In the genomic region with DNA sequence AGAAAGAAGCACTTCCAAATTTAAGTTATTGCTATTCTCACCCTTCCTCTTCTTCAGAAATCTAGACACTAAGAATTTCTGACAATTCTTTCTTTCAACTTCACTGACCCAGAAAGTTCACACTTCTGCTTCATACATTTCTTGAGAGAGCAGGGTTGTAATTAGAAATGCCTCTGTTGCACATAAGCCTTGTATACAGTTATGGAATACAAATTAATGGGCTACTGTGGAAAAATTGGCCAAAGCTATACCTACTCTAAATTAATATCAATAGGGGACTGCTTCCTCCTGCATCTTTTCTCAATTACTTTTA, we compare ENCODE assay signal across 2 cellular contexts.
TF ChIP-seq lines count a peak whose summit lies in the region.

No MANE protein-coding gene starts in this region.

TF ChIP-seq in SK-N-SH, 30 proteins besides CTCF, POLR2A, EP300 and RAD21 (continued from another document):
- TF ChIP-seq, protein P1, sequence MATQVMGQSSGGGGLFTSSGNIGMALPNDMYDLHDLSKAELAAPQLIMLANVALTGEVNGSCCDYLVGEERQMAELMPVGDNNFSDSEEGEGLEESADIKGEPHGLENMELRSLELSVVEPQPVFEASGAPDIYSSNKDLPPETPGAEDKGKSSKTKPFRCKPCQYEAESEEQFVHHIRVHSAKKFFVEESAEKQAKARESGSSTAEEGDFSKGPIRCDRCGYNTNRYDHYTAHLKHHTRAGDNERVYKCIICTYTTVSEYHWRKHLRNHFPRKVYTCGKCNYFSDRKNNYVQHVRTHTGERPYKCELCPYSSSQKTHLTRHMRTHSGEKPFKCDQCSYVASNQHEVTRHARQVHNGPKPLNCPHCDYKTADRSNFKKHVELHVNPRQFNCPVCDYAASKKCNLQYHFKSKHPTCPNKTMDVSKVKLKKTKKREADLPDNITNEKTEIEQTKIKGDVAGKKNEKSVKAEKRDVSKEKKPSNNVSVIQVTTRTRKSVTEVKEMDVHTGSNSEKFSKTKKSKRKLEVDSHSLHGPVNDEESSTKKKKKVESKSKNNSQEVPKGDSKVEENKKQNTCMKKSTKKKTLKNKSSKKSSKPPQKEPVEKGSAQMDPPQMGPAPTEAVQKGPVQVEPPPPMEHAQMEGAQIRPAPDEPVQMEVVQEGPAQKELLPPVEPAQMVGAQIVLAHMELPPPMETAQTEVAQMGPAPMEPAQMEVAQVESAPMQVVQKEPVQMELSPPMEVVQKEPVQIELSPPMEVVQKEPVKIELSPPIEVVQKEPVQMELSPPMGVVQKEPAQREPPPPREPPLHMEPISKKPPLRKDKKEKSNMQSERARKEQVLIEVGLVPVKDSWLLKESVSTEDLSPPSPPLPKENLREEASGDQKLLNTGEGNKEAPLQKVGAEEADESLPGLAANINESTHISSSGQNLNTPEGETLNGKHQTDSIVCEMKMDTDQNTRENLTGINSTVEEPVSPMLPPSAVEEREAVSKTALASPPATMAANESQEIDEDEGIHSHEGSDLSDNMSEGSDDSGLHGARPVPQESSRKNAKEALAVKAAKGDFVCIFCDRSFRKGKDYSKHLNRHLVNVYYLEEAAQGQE (IDR thresholded peaks at IDR 0.05; ENCODE audit: low read depth, low read length) = no peak
- TF ChIP-seq NFIC (IDR thresholded peaks at IDR 0.05; ENCODE audit: borderline replicate concordance) = no peak
- TF ChIP-seq MEF2A (IDR thresholded peaks at IDR 0.05; ENCODE audit: borderline replicate concordance, low read depth) = no peak
- TF ChIP-seq RXRA (IDR thresholded peaks at IDR 0.05; ENCODE audit: borderline replicate concordance, low read depth) = no peak
- TF ChIP-seq, protein P2, sequence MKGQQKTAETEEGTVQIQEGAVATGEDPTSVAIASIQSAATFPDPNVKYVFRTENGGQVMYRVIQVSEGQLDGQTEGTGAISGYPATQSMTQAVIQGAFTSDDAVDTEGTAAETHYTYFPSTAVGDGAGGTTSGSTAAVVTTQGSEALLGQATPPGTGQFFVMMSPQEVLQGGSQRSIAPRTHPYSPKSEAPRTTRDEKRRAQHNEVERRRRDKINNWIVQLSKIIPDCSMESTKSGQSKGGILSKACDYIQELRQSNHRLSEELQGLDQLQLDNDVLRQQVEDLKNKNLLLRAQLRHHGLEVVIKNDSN (IDR thresholded peaks at IDR 0.05; ENCODE audit: borderline replicate concordance, low read depth) = no peak
- TF ChIP-seq NRF1 (IDR thresholded peaks at IDR 0.05; ENCODE audit: low read depth, low read length) = no peak
- TF ChIP-seq FOSL2 (IDR thresholded peaks at IDR 0.05; ENCODE audit: borderline replicate concordance, low read depth) = no peak
- TF ChIP-seq TAF1 (IDR thresholded peaks at IDR 0.05; ENCODE audit: borderline replicate concordance, low read depth, low read length) = no peak
- no peak for TF ChIP-seq RFX5 (IDR thresholded peaks at IDR 0.05; ENCODE audit: low read length)
- TF ChIP-seq RCOR1 (IDR thresholded peaks at IDR 0.05; ENCODE audit: low read length) = no peak
- TF ChIP-seq CHD2 (IDR thresholded peaks at IDR 0.05; ENCODE audit: low read length, partially characterized antibody) = no peak
- TF ChIP-seq TEAD4 (IDR thresholded peaks at IDR 0.05; ENCODE audit: borderline replicate concordance, insufficient read depth) = no peak
- TF ChIP-seq FOXM1 (IDR thresholded peaks at IDR 0.05; ENCODE audit: low read depth) = no peak

TF ChIP-seq in SK-N-SH treated with all-trans-retinoic acid at 6 μM for 48 hours, 23 proteins besides CTCF, POLR2A, EP300 and RAD21 (continued from another document):
- TF ChIP-seq, protein P3, sequence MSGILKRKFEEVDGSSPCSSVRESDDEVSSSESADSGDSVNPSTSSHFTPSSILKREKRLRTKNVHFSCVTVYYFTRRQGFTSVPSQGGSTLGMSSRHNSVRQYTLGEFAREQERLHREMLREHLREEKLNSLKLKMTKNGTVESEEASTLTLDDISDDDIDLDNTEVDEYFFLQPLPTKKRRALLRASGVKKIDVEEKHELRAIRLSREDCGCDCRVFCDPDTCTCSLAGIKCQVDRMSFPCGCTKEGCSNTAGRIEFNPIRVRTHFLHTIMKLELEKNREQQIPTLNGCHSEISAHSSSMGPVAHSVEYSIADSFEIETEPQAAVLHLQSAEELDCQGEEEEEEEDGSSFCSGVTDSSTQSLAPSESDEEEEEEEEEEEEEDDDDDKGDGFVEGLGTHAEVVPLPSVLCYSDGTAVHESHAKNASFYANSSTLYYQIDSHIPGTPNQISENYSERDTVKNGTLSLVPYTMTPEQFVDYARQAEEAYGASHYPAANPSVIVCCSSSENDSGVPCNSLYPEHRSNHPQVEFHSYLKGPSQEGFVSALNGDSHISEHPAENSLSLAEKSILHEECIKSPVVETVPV (CRISPR knock-in tag; IDR thresholded peaks at IDR 0.05) = no peak
- TF ChIP-seq SNAI2 (CRISPR knock-in tag; IDR thresholded peaks at IDR 0.05) (no peak), RARB (CRISPR knock-in tag; IDR thresholded peaks at IDR 0.05) (no peak), ZNF565 (CRISPR knock-in tag; conservative IDR thresholded peaks at IDR 0.05; ENCODE audit: low read depth) (no peak), BACH2 (CRISPR knock-in tag; IDR thresholded peaks at IDR 0.05; ENCODE audit: borderline replicate concordance) (no peak)
